Comparison of ENCODE assay signal across 11 cellular contexts in genomic region chr9:129178983-129179382, GRCh38. TPM values are rescaled to one million over a fixed set of nuclear protein-coding genes. Genes with fewer than 3 reads are reported as not detected.
DNase-seq lines count a peak whose midpoint lies in the region; ATAC-seq and TF ChIP-seq lines count a peak whose summit lies in the region.
"Had no signal": no experiment of that assay in that cellular context is flagged by ENCODE, and none has a peak within 500 bp of the region (broad histone marks: within the 10 kb centered on the region; RNA-seq: fewer than 3 reads in every experiment).

No MANE protein-coding gene starts in this region.

- H3K79me2 ChIP-seq in MM.1S (ENCODE audit: low read length): peaks cover 6% of the 10 kb centered on the region; the same call in 1 of the 2 replicates
- peaks cover 11% of the 10 kb centered on the region for H3K79me2 ChIP-seq in smooth muscle cell (ENCODE audit: low read depth)

- DNase-seq in activated naive CD4-positive, alpha-beta T cell treated with anti-CD3 and anti-CD28 coated beads, Interleukin-2, amount 10 ng/mL, durations not matched to agents 7 days and 5 days: no peak
- no peak for DNase-seq in activated naive CD4-positive, alpha-beta T cell treated with anti-CD3 and anti-CD28 coated beads, Interleukin-2, amount 50 U/mL, for 72 hours (ENCODE audit: low spot score in 2 of 2)
- DNase-seq in MM.1S: no peak
- DNase-seq in endothelial cell (ENCODE audit: low spot score): peak; percentile 28
- DNase-seq in smooth muscle cell (lab: John Stamatoyannopoulos, UW; ENCODE audit: unreplicated experiment): no peak
- DNase-seq in Right ventricle myocardium inferior (ENCODE audit: missing footprints): no peak
- DNase-seq in head of caudate nucleus: no peak
- DNase-seq: psoas muscle had no signal

- H3K9me3 ChIP-seq in MM.1S (replicated peaks; ENCODE audit: insufficient read depth, low read length) (no peaks in the 10 kb centered on the region), smooth muscle cell (replicated peaks; ENCODE audit: low read depth) (no peaks in the 10 kb centered on the region)
- H3K9me3 ChIP-seq: psoas muscle, upper lobe of left lung had no signal

- WGBS in smooth muscle cell (ENCODE audit: low lambda C conversion rate): 13% methylated on average over 14 of the region's 14 CpGs

- H3K4me3 ChIP-seq in MM.1S (ENCODE audit: low read length) (no peak overlapping the region), smooth muscle cell (peak overlapping the region; percentile 75)

- H3K9ac ChIP-seq in MM.1S (ENCODE audit: low read length) (no peak overlapping the region), smooth muscle cell (ENCODE audit: low read depth) (no peak overlapping the region)

- peaks cover 13% of the 10 kb centered on the region; the same call in 1 of the 2 replicates for H3K4me1 ChIP-seq in MM.1S (ENCODE audit: low read length)
- H3K4me1 ChIP-seq in smooth muscle cell (ENCODE audit: low read depth): peaks cover 24% of the 10 kb centered on the region

- H3K27ac ChIP-seq in MM.1S (ENCODE audit: low read length) (no peak overlapping the region), smooth muscle cell (ENCODE audit: low read depth) (no peak overlapping the region)
- H3K27ac ChIP-seq: epithelial cell of prostate, psoas muscle had no signal

- H3K36me3 Mint-ChIP-seq in activated naive CD4-positive, alpha-beta T cell treated with anti-CD3 and anti-CD28 coated beads, Interleukin-2, amount 10 ng/mL, durations not matched to agents 7 days and 5 days: no peaks in the 10 kb centered on the region
- no peaks in the 10 kb centered on the region for H3K36me3 Mint-ChIP-seq in activated naive CD4-positive, alpha-beta T cell treated with anti-CD3 and anti-CD28 coated beads, Interleukin-2, amount 50 U/mL, for 72 hours
- peaks cover 3% of the 10 kb centered on the region for H3K36me3 Mint-ChIP-seq in endothelial cell (ENCODE audit: low read depth, unreplicated experiment)

- H3K4me2 ChIP-seq in MM.1S (ENCODE audit: low read depth, low read length): peak overlapping the region; percentile 92; the same call in 1 of the 2 replicates
- peak overlapping the region; percentile 85 for H3K4me2 ChIP-seq in smooth muscle cell

- CTCF ChIA-PET in activated naive CD4-positive, alpha-beta T cell treated with anti-CD3 and anti-CD28 coated beads, Interleukin-2, amount 10 ng/mL, durations not matched to agents 7 days and 5 days (lab: Charles Lee): no interaction called here

- intact Hi-C loops in Right ventricle myocardium inferior (cut with DNase I) (loop anchor here (2.0 to 10.0 kb wide), 3 partner anchors 142 to 303 kb away; no protein-coding TSS in a partner anchor), head of caudate nucleus (cut with DNase I) (loop anchor here (10.0 kb wide), 3 partner anchors 146 to 316 kb away; no protein-coding TSS in a partner anchor)

- H3K4me3 Mint-ChIP-seq in activated naive CD4-positive, alpha-beta T cell treated with anti-CD3 and anti-CD28 coated beads, Interleukin-2, amount 10 ng/mL, durations not matched to agents 7 days and 5 days: peak overlapping the region; percentile 31
- H3K4me3 Mint-ChIP-seq in endothelial cell (ENCODE audit: unreplicated experiment): peak overlapping the region; percentile 51

- peaks cover 70% of the 10 kb centered on the region for H3K27me3 Mint-ChIP-seq in activated naive CD4-positive, alpha-beta T cell treated with anti-CD3 and anti-CD28 coated beads, Interleukin-2, amount 10 ng/mL, durations not matched to agents 7 days and 5 days
- H3K27me3 Mint-ChIP-seq in endothelial cell (ENCODE audit: unreplicated experiment): peaks cover 15% of the 10 kb centered on the region

- TF ChIP-seq CTCF in MM.1S (IDR thresholded peaks at IDR 0.05; ENCODE audit: low read length) (no peak), endothelial cell (IDR thresholded peaks at IDR 0.05; ENCODE audit: unreplicated experiment) (no peak), smooth muscle cell (IDR thresholded peaks at IDR 0.05; ENCODE audit: borderline replicate concordance, insufficient read depth, poor library complexity, severe bottlenecking) (no peak)

- H4K20me1 ChIP-seq in MM.1S (ENCODE audit: insufficient read depth, low read length): no peaks in the 10 kb centered on the region
- H4K20me1 ChIP-seq in smooth muscle cell (ENCODE audit: low read depth): peaks cover 19% of the 10 kb centered on the region

- no peaks in the 10 kb centered on the region for H3K9me2 ChIP-seq in MM.1S (replicated peaks; ENCODE audit: insufficient read depth, low read length)

- no peaks in the 10 kb centered on the region for H3K27me3 ChIP-seq in MM.1S (replicated peaks; ENCODE audit: insufficient read depth, low read length)
- H3K27me3 ChIP-seq in smooth muscle cell (ENCODE audit: low read depth): no peaks in the 10 kb centered on the region
- H3K27me3 ChIP-seq: upper lobe of left lung had no signal

- H3F3A ChIP-seq in MM.1S (ENCODE audit: insufficient read depth, low read length) (peaks cover 27% of the 10 kb centered on the region), smooth muscle cell (ENCODE audit: low read depth) (peaks cover 13% of the 10 kb centered on the region)

- no peak overlapping the region for H2AFZ ChIP-seq in MM.1S (ENCODE audit: low read length)
- no peak overlapping the region for H2AFZ ChIP-seq in smooth muscle cell (ENCODE audit: low read depth)

- H3K36me3 ChIP-seq in MM.1S (replicated peaks; ENCODE audit: insufficient read depth, low read length) (no peaks in the 10 kb centered on the region), smooth muscle cell (ENCODE audit: low read depth) (no peaks in the 10 kb centered on the region)
- H3K36me3 ChIP-seq: upper lobe of left lung had no signal

- no peak for ATAC-seq in activated naive CD4-positive, alpha-beta T cell treated with anti-CD3 and anti-CD28 coated beads, Interleukin-2, amount 50 U/mL, for 72 hours
- ATAC-seq in Right ventricle myocardium inferior (no peak), GM19467 (IDR thresholded peaks at IDR 0.05; ENCODE audit: unreplicated experiment) (no peak)

- peaks cover 21% of the 10 kb centered on the region for H3K4me1 Mint-ChIP-seq in activated naive CD4-positive, alpha-beta T cell treated with anti-CD3 and anti-CD28 coated beads, Interleukin-2, amount 10 ng/mL, durations not matched to agents 7 days and 5 days
- peaks cover 11% of the 10 kb centered on the region for H3K4me1 Mint-ChIP-seq in endothelial cell (ENCODE audit: unreplicated experiment)

- H3K27ac Mint-ChIP-seq in activated naive CD4-positive, alpha-beta T cell treated with anti-CD3 and anti-CD28 coated beads, Interleukin-2, amount 10 ng/mL, durations not matched to agents 7 days and 5 days: no peak overlapping the region
- no peak overlapping the region for H3K27ac Mint-ChIP-seq in activated naive CD4-positive, alpha-beta T cell treated with anti-CD3 and anti-CD28 coated beads, Interleukin-2, amount 50 U/mL, for 72 hours
- H3K27ac Mint-ChIP-seq in endothelial cell (ENCODE audit: unreplicated experiment): no peak overlapping the region

- H3K9me3 Mint-ChIP-seq in activated naive CD4-positive, alpha-beta T cell treated with anti-CD3 and anti-CD28 coated beads, Interleukin-2, amount 10 ng/mL, durations not matched to agents 7 days and 5 days: no peaks in the 10 kb centered on the region
- H3K9me3 Mint-ChIP-seq in activated naive CD4-positive, alpha-beta T cell treated with anti-CD3 and anti-CD28 coated beads, Interleukin-2, amount 50 U/mL, for 72 hours: no peaks in the 10 kb centered on the region
- no peaks in the 10 kb centered on the region for H3K9me3 Mint-ChIP-seq in endothelial cell (ENCODE audit: unreplicated experiment)

RNA-seq across cellular contexts. Expression of gene IER5L, which starts 0.9 kb away (rescaled TPM):
- 1 to 10 TPM; 3.6 to 5.7 TPM for total RNA-seq in activated naive CD4-positive, alpha-beta T cell treated with anti-CD3 and anti-CD28 coated beads, Interleukin-2, amount 50 U/mL, for 72 hours
- total RNA-seq in endothelial cell (ENCODE audit: unreplicated experiment): 5.2 TPM
- 23.0 and 28.3 TPM in 2 replicates for total RNA-seq in smooth muscle cell
- 31.7 and 38.6 TPM in 2 replicates for polyA plus RNA-seq in smooth muscle cell
- total RNA-seq in Right ventricle myocardium inferior: 4.6 TPM
